24 cellular contexts compared by ENCODE assay signal in genomic region chr5:28415791-28416443, GRCh38.
DNase-seq lines count a peak whose midpoint lies in the region; ATAC-seq, FAIRE-seq and TF ChIP-seq lines count a peak whose summit lies in the region.
"Had no signal": no experiment of that assay in that cellular context is flagged by ENCODE, and none has a peak within 500 bp of the region (broad histone marks: within the 10 kb centered on the region; RNA-seq: fewer than 3 reads in every experiment).

No MANE protein-coding gene starts in this region.

- H3K4me1 ChIP-seq in HepG2 (ENCODE audit: insufficient read depth, low read length) (no peaks in the 10 kb centered on the region), right lobe of liver (no peaks in the 10 kb centered on the region), foreskin keratinocyte (peaks cover 5% of the 10 kb centered on the region), sigmoid colon (no peaks in the 10 kb centered on the region)

- no peak overlapping the region for H3K4me2 ChIP-seq in HepG2 (ENCODE audit: low read depth, low read length)

- intact Hi-C loops in HepG2 (cut with micrococcal nuclease; ENCODE audit: unreplicated experiment) (no loop called here), right lobe of liver (cut with DNase I) (no loop called here), sigmoid colon (cut with DNase I) (no loop called here)

- H3K4me1 Mint-ChIP-seq in activated T-cell treated with anti-CD3 and anti-CD28 coated beads, Interleukin-2, amount 50 U/mL, for 4 hours (ENCODE audit: low read depth) = no peaks in the 10 kb centered on the region
- H3K4me1 Mint-ChIP-seq: CD4-positive, alpha-beta memory T cell had no signal

- H3K4me3 Mint-ChIP-seq in activated T-cell treated with anti-CD3 and anti-CD28 coated beads, Interleukin-2, amount 50 U/mL, for 4 hours = no peak overlapping the region
- H3K4me3 Mint-ChIP-seq: CD4-positive, alpha-beta memory T cell had no signal

- peaks cover 32% of the 10 kb centered on the region for H3K9me3 Mint-ChIP-seq in activated T-cell treated with anti-CD3 and anti-CD28 coated beads, Interleukin-2, amount 50 U/mL, for 4 hours

- WGBS in HepG2 (ENCODE audit: low lambda C conversion rate) = 0% methylated on average over 2 of the region's 2 CpGs
- 39% methylated on average over 2 of the region's 2 CpGs for WGBS in right lobe of liver (ENCODE audit: insufficient coverage, low coverage, low lambda C conversion rate, missing lambda C conversion rate)
- WGBS in sigmoid colon, 2 donors = 80 to 86% methylated on average over 2 of the region's 2 CpGs

- DNase-seq in HepG2 (ENCODE audit: low spot score) (no peak), right lobe of liver (no peak), amniotic epithelial cell (ENCODE audit: low read depth) (peak; percentile 2), foreskin keratinocyte (peak; percentile 20 to 47), sigmoid colon (no peak), NCI-H2081 treated with DMSO at 0.1 percent for 48 hours (lab: John Stamatoyannopoulos, UW) (no peak)
- no peak for DNase-seq in activated T-cell treated with anti-CD3 and anti-CD28 coated beads, Interleukin-2, amount 50 U/mL, for 4 hours
- DNase-seq: C1 segment of cervical spinal cord, DMS 273 treated with DMSO at 0.1 percent for 48 hours, DND-41, MG63, NCI-H1105 treated with DMSO at 0.1 percent for 48 hours, NCI-H146, NCI-H1930, NCI-H2171, NCI-H345, NCI-H510A treated with DMSO at 0.1 percent for 48 hours, NCI-H774, Right ventricle myocardium superior had no signal

- FAIRE-seq in HepG2 (lab: Jason Lieb, UNC) = no peak
- FAIRE-seq: GM12892, H54, K562 had no signal

- TF ChIP-seq POLR2A in HepG2 (IDR thresholded peaks at IDR 0.05; ENCODE audit: insufficient read depth in 1 of 2, low read depth in 2 of 2, low read length in 2 of 2) (no peak), right lobe of liver (IDR thresholded peaks at IDR 0.05) (no peak), sigmoid colon (IDR thresholded peaks at IDR 0.05) (no peak)

- no peaks in the 10 kb centered on the region for H3K27me3 Mint-ChIP-seq in activated T-cell treated with anti-CD3 and anti-CD28 coated beads, Interleukin-2, amount 50 U/mL, for 4 hours (ENCODE audit: low read depth)
- H3K27me3 Mint-ChIP-seq: CD4-positive, alpha-beta memory T cell had no signal

- no TSS peak for BruUV-seq in HepG2 (replicated peaks; lab: Mats Ljungman, UMichigan)

- no peaks in the 10 kb centered on the region for H3K36me3 Mint-ChIP-seq in activated T-cell treated with anti-CD3 and anti-CD28 coated beads, Interleukin-2, amount 50 U/mL, for 4 hours (ENCODE audit: insufficient read depth)
- H3K36me3 Mint-ChIP-seq: CD4-positive, alpha-beta memory T cell had no signal

- TF ChIP-seq CTCF in HepG2 (CRISPR knock-in tag; IDR thresholded peaks at IDR 0.05) = no peak
- TF ChIP-seq CTCF in right lobe of liver (IDR thresholded peaks at IDR 0.05) = no peak
- no peak for TF ChIP-seq CTCF in foreskin keratinocyte (conservative IDR thresholded peaks at IDR 0.05)
- no peak for TF ChIP-seq CTCF in sigmoid colon (IDR thresholded peaks at IDR 0.05)

- H3K9me3 ChIP-seq in HepG2 (ENCODE audit: low read length) (no peaks in the 10 kb centered on the region), right lobe of liver (no peaks in the 10 kb centered on the region), sigmoid colon (no peaks in the 10 kb centered on the region)

- TF ChIP-seq EP300 in HepG2 (IDR thresholded peaks at IDR 0.05; ENCODE audit: low read depth in 2 of 2, low read length in 2 of 2) (no peak), HepG2 (CRISPR knock-in tag; IDR thresholded peaks at IDR 0.05; ENCODE audit: borderline replicate concordance) (no peak), sigmoid colon (IDR thresholded peaks at IDR 0.05) (no peak)

- H3K4me3 ChIP-seq in HepG2 (replicated peaks in 1 of 3; ENCODE audit: insufficient read depth in 1 of 3, low read depth in 2 of 3, low read length in 3 of 3) = no peak overlapping the region
- no peak overlapping the region for H3K4me3 ChIP-seq in right lobe of liver
- H3K4me3 ChIP-seq in sigmoid colon = no peak overlapping the region
- H3K4me3 ChIP-seq: K562, MG63 had no signal

- H3K27me3 ChIP-seq in HepG2 (ENCODE audit: control insufficient read depth in 1 of 2, insufficient read depth in 2 of 2, low read length in 2 of 2) (no peaks in the 10 kb centered on the region), right lobe of liver (no peaks in the 10 kb centered on the region), foreskin keratinocyte (no peaks in the 10 kb centered on the region), sigmoid colon (no peaks in the 10 kb centered on the region)
- H3K27me3 ChIP-seq: MG63 had no signal

- H3K36me3 ChIP-seq in HepG2 (replicated peaks in 1 of 2; ENCODE audit: control insufficient read depth in 1 of 2, insufficient read depth in 2 of 2, low read length in 2 of 2) = no peaks in the 10 kb centered on the region
- H3K36me3 ChIP-seq in right lobe of liver = no peaks in the 10 kb centered on the region
- H3K36me3 ChIP-seq in sigmoid colon = no peaks in the 10 kb centered on the region
- H3K36me3 ChIP-seq: MG63 had no signal

- no peak for TF ChIP-seq RAD21 in HepG2 (CRISPR knock-in tag; IDR thresholded peaks at IDR 0.05)

- no peaks in the 10 kb centered on the region for H3K79me2 ChIP-seq in HepG2 (ENCODE audit: insufficient read depth, low read length)

- H3K27ac ChIP-seq in HepG2 (ENCODE audit: extremely low read length, insufficient read depth, low read length) = no peak overlapping the region
- no peak overlapping the region for H3K27ac ChIP-seq in right lobe of liver
- H3K27ac ChIP-seq in foreskin keratinocyte = no peak overlapping the region
- no peak overlapping the region for H3K27ac ChIP-seq in sigmoid colon
- H3K27ac ChIP-seq: HL-60 had no signal

- ATAC-seq in HepG2 (no peak), right lobe of liver (no peak), foreskin keratinocyte (peak; percentile 21)
- no peak for ATAC-seq in activated T-cell treated with anti-CD3 and anti-CD28 coated beads, Interleukin-2, amount 50 U/mL, for 4 hours
- ATAC-seq: K562 had no signal

- CTCF ChIA-PET in HepG2 (lab: Yijun Ruan, JAX; ENCODE audit: low intra/inter-chr PET ratio, low total read pairs) = no interaction called here

- H4K20me1 ChIP-seq in HepG2 (ENCODE audit: insufficient read depth, low read length) = no peaks in the 10 kb centered on the region

- POLR2A ChIA-PET in HepG2 (lab: Yijun Ruan, JAX) = no interaction called here

- no peak overlapping the region for H3K9ac ChIP-seq in HepG2 (ENCODE audit: insufficient read depth, low read depth, low read length)

- H2AFZ ChIP-seq in HepG2 (ENCODE audit: low read length) = no peak overlapping the region

- in situ Hi-C loops in HepG2 (cut with HindIII; ENCODE audit: extremely low pct_ligation_motif_present, low pct_unique_long_range_greater_than_20kb) = no loop called here

TF ChIP-seq in HepG2, 621 proteins besides CTCF, POLR2A, EP300 and RAD21:
- TF ChIP-seq HNF4G (IDR thresholded peaks at IDR 0.05; ENCODE audit: borderline replicate concordance, low read depth, low read length) (no peak), HNF4G (CRISPR knock-in tag; IDR thresholded peaks at IDR 0.05; ENCODE audit: borderline replicate concordance, low read depth) (no peak), EED (CRISPR knock-in tag; IDR thresholded peaks at IDR 0.05) (no peak), CEBPB (IDR thresholded peaks at IDR 0.05; ENCODE audit: borderline replicate concordance, low read depth, low read length) (peak; percentile 14; the same call in 1 of the 2 replicates)

Comparison
In these comparisons a context has a peak if more than half of its experiments do, and no peak if none do; other contexts are left out.
1. DNase-seq: peak in amniotic epithelial cell (single experiment) and foreskin keratinocyte (2 of 2); none in HepG2 (single experiment), right lobe of liver (0 of 3), sigmoid colon (single experiment), activated T-cell treated with anti-CD3 and anti-CD28 coated beads, Interleukin-2, amount 50 U/mL, for 4 hours (single experiment) and NCI-H2081 treated with DMSO at 0.1 percent for 48 hours (single experiment).